Comparison of ENCODE assay signal across 1 cellular context in the genomic region with DNA sequence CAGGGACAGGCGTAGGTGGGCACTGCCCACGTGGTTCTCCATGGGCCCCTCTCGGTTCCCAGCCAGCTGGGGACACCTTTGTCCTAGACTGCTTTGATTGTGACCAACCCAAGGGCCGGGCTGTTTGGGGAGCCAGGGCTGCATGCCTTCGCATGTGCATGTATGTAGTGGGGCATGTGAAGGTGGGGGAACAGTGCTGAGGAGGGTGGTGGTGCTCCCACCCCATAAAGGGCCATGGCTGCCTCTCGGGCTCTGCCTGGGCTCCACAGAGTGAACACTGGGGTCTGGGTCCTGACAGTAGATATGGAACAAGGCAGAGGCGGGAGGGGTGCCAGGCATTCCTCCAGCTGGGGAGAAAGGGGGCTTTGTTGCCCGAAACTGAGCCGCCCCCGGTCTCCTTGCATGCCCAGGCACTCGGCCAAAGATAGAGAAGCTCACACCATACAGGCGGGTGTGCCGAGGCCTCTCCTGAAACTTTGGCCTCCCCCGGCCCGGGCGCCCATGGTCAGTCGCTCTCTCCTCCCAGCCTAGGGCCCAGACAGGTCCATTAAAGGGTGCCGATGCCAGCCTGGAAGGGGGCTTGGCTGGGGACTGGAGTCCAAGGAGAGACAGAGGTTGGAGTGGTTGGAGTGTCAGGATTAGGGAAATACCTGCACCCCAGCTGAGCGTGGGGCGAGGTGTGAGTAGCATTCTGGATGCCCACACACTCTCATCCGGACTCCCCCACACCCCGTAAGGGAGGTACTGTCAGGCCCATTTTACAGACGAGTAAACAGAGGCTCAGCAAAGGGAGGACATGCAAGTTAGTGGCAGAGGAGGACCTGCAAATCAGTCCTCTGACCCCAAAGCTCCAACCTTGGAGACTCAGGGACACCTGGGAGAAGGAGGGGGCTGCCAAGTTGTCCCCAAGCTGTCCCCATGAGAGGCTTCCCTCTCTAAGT.
TF ChIP-seq lines count a peak whose summit lies in the region.

No MANE protein-coding gene starts in this region.

TF ChIP-seq in IMR-90, 13 proteins besides CTCF, POLR2A, EP300 and RAD21:
- TF ChIP-seq USF2 (IDR thresholded peaks at IDR 0.05; ENCODE audit: low read depth, low read length) (no peak), CEBPB (IDR thresholded peaks at IDR 0.05; ENCODE audit: low read depth, low read length) (no peak), MAZ (IDR thresholded peaks at IDR 0.05; ENCODE audit: borderline replicate concordance, low read depth, low read length) (no peak)
